ENCODE assay signal across 14 cellular contexts in genomic region chr6:82741325-82741995, GRCh38.
A peak's percentile ranks its signal among the peaks of the same experiment; 100 is the strongest.
DNase-seq lines count a peak whose midpoint lies in the region; ATAC-seq, FAIRE-seq and TF ChIP-seq lines count a peak whose summit lies in the region.
"Had no signal": no experiment of that assay in that cellular context is flagged by ENCODE, and none has a peak within 500 bp of the region (broad histone marks: within the 10 kb centered on the region; RNA-seq: fewer than 3 reads in every experiment).

No MANE protein-coding gene starts in this region.

- H3K4me3 Mint-ChIP-seq in GM23338, result no peak overlapping the region
- H3K4me3 Mint-ChIP-seq: IgD-negative memory B cell had no signal

- peak overlapping the region; percentile 15; the same call in 1 of the 2 replicates for H3K4me2 ChIP-seq in GM23338
- no peak overlapping the region for H3K4me2 ChIP-seq in K562 (ENCODE audit: insufficient read depth, low read length)
- H3K4me2 ChIP-seq in neuronal stem cell (ENCODE audit: insufficient read depth, low read length, poor library complexity, severe bottlenecking), result no peak overlapping the region
- H3K4me2 ChIP-seq in PC-9, result no peak overlapping the region
- H3K4me2 ChIP-seq: BLaER1 treated with 17β-estradiol and CSF1 and Interleukin-3, amounts not matched to agents 10 nM and 100 nM had no signal

- no peak overlapping the region for H3K14ac ChIP-seq in neuronal stem cell (ENCODE audit: low read length)

- H3K9me2 ChIP-seq in GM23338 (ENCODE audit: insufficient read depth) (peaks cover 7% of the 10 kb centered on the region; the same call in 1 of the 2 replicates), PC-9 (ENCODE audit: insufficient read depth) (no peaks in the 10 kb centered on the region; the same call in 1 of the 2 replicates)

- no peak overlapping the region for H3K27ac Mint-ChIP-seq in GM23338
- H3K27ac Mint-ChIP-seq: IgD-negative memory B cell had no signal

- H4K20me1 ChIP-seq in GM23338 (replicated peaks; ENCODE audit: insufficient read depth) (no peaks in the 10 kb centered on the region), K562 (replicated peaks; ENCODE audit: control insufficient read depth, insufficient read depth, low read length) (no peaks in the 10 kb centered on the region), PC-9 (ENCODE audit: insufficient read depth) (no peaks in the 10 kb centered on the region)
- H4K20me1 ChIP-seq: BLaER1 treated with 17β-estradiol and CSF1 and Interleukin-3, amounts not matched to agents 10 nM and 100 nM had no signal

- H3K36me3 Mint-ChIP-seq in GM23338 (ENCODE audit: low read depth), result no peaks in the 10 kb centered on the region
- H3K36me3 Mint-ChIP-seq: IgD-negative memory B cell had no signal

- no peak overlapping the region for H3K23ac ChIP-seq in neuronal stem cell (ENCODE audit: low read depth, low read length, poor library complexity)

- peaks cover 46% of the 10 kb centered on the region for H3K4me1 Mint-ChIP-seq in GM23338
- H3K4me1 Mint-ChIP-seq: IgD-negative memory B cell had no signal

- no peak overlapping the region for H3K18ac ChIP-seq in neuronal stem cell (ENCODE audit: low read length)

- H4K8ac ChIP-seq in neuronal stem cell (ENCODE audit: low read depth, low read length), result no peak overlapping the region

- H3F3A ChIP-seq in GM23338 (replicated peaks; ENCODE audit: low read depth) (no peaks in the 10 kb centered on the region), PC-9 (ENCODE audit: insufficient read depth, low read depth) (no peaks in the 10 kb centered on the region)

- CTCF ChIA-PET in BJ (lab: Yijun Ruan, JAX) (interaction anchor here (0.6 to 0.8 kb wide), 2 partner anchors 46 to 437 kb away, joined by 3 to 4 read pairs; no protein-coding TSS in a partner anchor), K562 (lab: Yijun Ruan, JAX; ENCODE audit: low intra/inter-chr PET ratio) (no interaction called here), PC-9 (lab: Charles Lee) (interaction anchor here (0.5 kb wide), 1 partner anchor 241 kb away, joined by 3 read pairs; no protein-coding TSS in a partner anchor)

- no peak overlapping the region for H4K91ac ChIP-seq in neuronal stem cell (ENCODE audit: low read depth, low read length, poor library complexity)

- no peak overlapping the region for H2AK5ac ChIP-seq in neuronal stem cell (ENCODE audit: low read depth, low read length)

- peak; percentile 37 for DNase-seq in BJ (ENCODE audit: low read depth)
- DNase-seq in GM23338 (ENCODE audit: low spot score), result no peak
- DNase-seq in K562 (ENCODE audit: extremely low read depth in 1 of 4, low spot score in 3 of 4), result no peak
- DNase-seq in neuronal stem cell (ENCODE audit: low spot score), result no peak
- no peak for DNase-seq in PC-9
- no peak for DNase-seq in GM19240 (ENCODE audit: insufficient read length, low spot score)
- DNase-seq: NCI-H226 had no signal

- no peaks in the 10 kb centered on the region for H3K79me1 ChIP-seq in neuronal stem cell (ENCODE audit: low read depth, low read length)

- no peaks in the 10 kb centered on the region for H3K9me3 ChIP-seq in K562 (replicated peaks; ENCODE audit: control insufficient read depth, insufficient read depth, low read depth, low read length)
- no peaks in the 10 kb centered on the region for H3K9me3 ChIP-seq in neuronal stem cell (replicated peaks in 1 of 2; ENCODE audit: control insufficient read depth in 2 of 2, insufficient read depth in 1 of 2, low read depth in 1 of 2, low read length in 2 of 2)
- no peaks in the 10 kb centered on the region for H3K9me3 ChIP-seq in PC-9 (ENCODE audit: insufficient read depth, low read depth)
- H3K9me3 ChIP-seq: BLaER1 treated with 17β-estradiol and CSF1 and Interleukin-3, amounts not matched to agents 10 nM and 100 nM; SJSA1 had no signal

- H3K27me3 ChIP-seq in BJ (ENCODE audit: control insufficient read depth, insufficient read depth, low read length), result no peaks in the 10 kb centered on the region; the same call in 1 of the 2 replicates
- no peaks in the 10 kb centered on the region for H3K27me3 ChIP-seq in GM23338 (ENCODE audit: insufficient read depth)
- peaks cover 0 to 3% of the 10 kb centered on the region in 2 experiments; a peak in 1 of 5 replicates for H3K27me3 ChIP-seq in K562 (ENCODE audit: control insufficient read depth in 2 of 2, insufficient read depth in 2 of 2, low read length in 2 of 2)
- H3K27me3 ChIP-seq in neuronal stem cell (ENCODE audit: control insufficient read depth in 3 of 3, insufficient read depth in 3 of 3, low read depth in 1 of 3, low read length in 3 of 3), result no peaks in the 10 kb centered on the region
- H3K27me3 ChIP-seq in PC-9 (ENCODE audit: insufficient read depth, low read depth), result no peaks in the 10 kb centered on the region
- H3K27me3 ChIP-seq: BLaER1 treated with 17β-estradiol and CSF1 and Interleukin-3, amounts not matched to agents 10 nM and 100 nM; SJSA1 had no signal

- no peak overlapping the region; the same call in 1 of the 2 replicates for H2AFZ ChIP-seq in GM23338
- H2AFZ ChIP-seq in K562 (ENCODE audit: low read depth, low read length), result no peak overlapping the region
- H2AFZ ChIP-seq in neuronal stem cell (ENCODE audit: low read length), result peak overlapping the region; percentile 14
- no peak overlapping the region for H2AFZ ChIP-seq in PC-9

- in situ Hi-C loops in K562 (cut with MboI), result loop anchor here (10.0 kb wide), 1 partner anchor 313 kb away; no protein-coding TSS in a partner anchor

- H3K4me1 ChIP-seq in GM23338 (ENCODE audit: insufficient read depth), result peaks cover 48% of the 10 kb centered on the region
- no peaks in the 10 kb centered on the region for H3K4me1 ChIP-seq in K562 (replicated peaks in 1 of 2; ENCODE audit: control insufficient read depth in 2 of 2, insufficient read depth in 2 of 2, low read length in 2 of 2)
- H3K4me1 ChIP-seq in neuronal stem cell (ENCODE audit: control insufficient read depth in 2 of 2, insufficient read depth in 1 of 2, low read depth in 1 of 2, low read length in 2 of 2), result peaks cover 14 to 22% of the 10 kb centered on the region in 2 donors
- H3K4me1 ChIP-seq in PC-9 (replicated peaks; ENCODE audit: insufficient read depth), result no peaks in the 10 kb centered on the region
- H3K4me1 ChIP-seq: BLaER1 treated with 17β-estradiol and CSF1 and Interleukin-3, amounts not matched to agents 10 nM and 100 nM had no signal

- H2BK5ac ChIP-seq in neuronal stem cell (ENCODE audit: low read length), result no peak overlapping the region

- peaks cover 2% of the 10 kb centered on the region for H3K27me3 Mint-ChIP-seq in GM23338 (ENCODE audit: insufficient read depth, low read depth, poor library complexity)

- H3K79me2 ChIP-seq in GM23338 (replicated peaks; ENCODE audit: insufficient read depth), result no peaks in the 10 kb centered on the region
- no peaks in the 10 kb centered on the region for H3K79me2 ChIP-seq in K562 (ENCODE audit: control insufficient read depth, insufficient read depth, low read length)
- no peaks in the 10 kb centered on the region for H3K79me2 ChIP-seq in PC-9 (ENCODE audit: low read depth)

- POLR2A ChIA-PET in BJ (lab: Charles Lee), result no interaction called here
- POLR2A ChIA-PET in K562 (lab: Yijun Ruan, JAX), result interaction anchor here (0.5 kb wide), 1 partner anchor 324 kb away, joined by 3 read pairs; the partner anchor contains the start of gene UBE3D
- POLR2A ChIA-PET in PC-9 (lab: Charles Lee; ENCODE audit: unreplicated experiment), result no interaction called here

- no peak overlapping the region for H2BK120ac ChIP-seq in neuronal stem cell (ENCODE audit: low read depth, low read length)

- H3K9ac ChIP-seq in K562 (ENCODE audit: insufficient read depth in 1 of 2, low read depth in 2 of 2, low read length in 2 of 2) (no peak overlapping the region), neuronal stem cell (ENCODE audit: low read depth, low read length, poor library complexity) (no peak overlapping the region)
- H3K9ac ChIP-seq: BLaER1 treated with 17β-estradiol and CSF1 and Interleukin-3, amounts not matched to agents 10 nM and 100 nM had no signal

- no peak for TF ChIP-seq RAD21 in K562 (CRISPR knock-in tag; conservative IDR thresholded peaks at IDR 0.05 in 1 of 2, IDR thresholded peaks at IDR 0.05 in 1 of 2)

- H3K27ac ChIP-seq in GM23338 (ENCODE audit: low read depth), result no peak overlapping the region
- no peak overlapping the region for H3K27ac ChIP-seq in K562 (ENCODE audit: extremely low read depth, low read depth, low read length)
- peak overlapping the region; percentile 55 for H3K27ac ChIP-seq in neuronal stem cell (replicated peaks; ENCODE audit: low read length)
- no peak overlapping the region for H3K27ac ChIP-seq in PC-9
- H3K27ac ChIP-seq: BLaER1 treated with 17β-estradiol and CSF1 and Interleukin-3, amounts not matched to agents 10 nM and 100 nM; RWPE1; SJSA1 had no signal

- no peak overlapping the region for H2BK12ac ChIP-seq in neuronal stem cell (ENCODE audit: low read length)

- H3K36me3 ChIP-seq in BJ (ENCODE audit: control insufficient read depth, insufficient read depth, low read length), result no peaks in the 10 kb centered on the region
- H3K36me3 ChIP-seq in GM23338 (ENCODE audit: insufficient read depth), result no peaks in the 10 kb centered on the region
- no peaks in the 10 kb centered on the region for H3K36me3 ChIP-seq in K562 (ENCODE audit: control insufficient read depth, insufficient read depth, low read length)
- H3K36me3 ChIP-seq in neuronal stem cell (replicated peaks in 1 of 2; ENCODE audit: control insufficient read depth in 2 of 2, insufficient read depth in 2 of 2, low read length in 2 of 2), result no peaks in the 10 kb centered on the region
- H3K36me3 ChIP-seq in PC-9 (ENCODE audit: low read depth), result no peaks in the 10 kb centered on the region
- H3K36me3 ChIP-seq: BLaER1 treated with 17β-estradiol and CSF1 and Interleukin-3, amounts not matched to agents 10 nM and 100 nM; SJSA1 had no signal

- TF ChIP-seq EP300 in K562 (IDR thresholded peaks at IDR 0.05; ENCODE audit: low read length), result no peak

- H3K9me3 Mint-ChIP-seq in GM23338, result no peaks in the 10 kb centered on the region

- no peak overlapping the region for H3K4me3 ChIP-seq in BJ (ENCODE audit: low read depth, low read length)
- no peak overlapping the region for H3K4me3 ChIP-seq in GM23338
- H3K4me3 ChIP-seq in K562, result no peak overlapping the region
- no peak overlapping the region for H3K4me3 ChIP-seq in neuronal stem cell (ENCODE audit: low read length in 2 of 2)
- H3K4me3 ChIP-seq in PC-9, result no peak overlapping the region
- H3K4me3 ChIP-seq: BLaER1 treated with 17β-estradiol and CSF1 and Interleukin-3, amounts not matched to agents 10 nM and 100 nM; SJSA1 had no signal

- WGBS in K562 (ENCODE audit: insufficient coverage, low coverage, missing lambda C conversion rate), result 6% methylated on average over 1 of the region's 1 CpG
- WGBS in neuronal stem cell (ENCODE audit: extremely low coverage in 2 of 2, insufficient read length in 2 of 2, insufficient replicate concordance in 1 of 2), 2 donors, result no CpG with 5 or more reads among the region's 1 CpG

- ATAC-seq in GM23338 (no peak), K562 (no peak), HG03175 (IDR thresholded peaks at IDR 0.05; ENCODE audit: unreplicated experiment) (no peak), GM18505 (IDR thresholded peaks at IDR 0.05; ENCODE audit: unreplicated experiment) (no peak)

- BruUV-seq in K562 (replicated peaks; lab: Mats Ljungman, UMichigan), result no TSS peak
- no TSS peak for BruUV-seq in PC-9 (replicated peaks; lab: Mats Ljungman, UMichigan)

- intact Hi-C loops in K562 (cut with micrococcal nuclease) (no loop called here), PC-9 (cut with micrococcal nuclease; ENCODE audit: unreplicated experiment) (no loop called here)

- TF ChIP-seq CTCF in BJ (IDR thresholded peaks at IDR 0.05; ENCODE audit: insufficient read depth, low read depth, low read length), result no peak
- TF ChIP-seq CTCF in GM23338 (conservative IDR thresholded peaks at IDR 0.05; ENCODE audit: low read depth in 2 of 2), result no peak
- TF ChIP-seq CTCF in K562 (IDR thresholded peaks at IDR 0.05 in 2 of 3, conservative IDR thresholded peaks at IDR 0.05 in 1 of 3; ENCODE audit: insufficient read depth in 2 of 3, low read depth in 1 of 3, low read length in 3 of 3), result no peak
- TF ChIP-seq CTCF in PC-9 (conservative IDR thresholded peaks at IDR 0.05), result no peak

- no peaks in the 10 kb centered on the region for H3K9me1 ChIP-seq in K562 (ENCODE audit: control insufficient read depth, insufficient read depth, low read length)

- no peak for FAIRE-seq in K562 (lab: Jason Lieb, UNC)
- FAIRE-seq: GM12892 had no signal

- TF ChIP-seq POLR2A in K562 (conservative IDR thresholded peaks at IDR 0.05) (no peak), GM18505 (IDR thresholded peaks at IDR 0.05; ENCODE audit: borderline replicate concordance, extremely low read depth, insufficient read depth, insufficient read length) (no peak)

- no peak overlapping the region for H2BK15ac ChIP-seq in neuronal stem cell (ENCODE audit: low read length)

- H3K4ac ChIP-seq in neuronal stem cell (ENCODE audit: low read length), result no peak overlapping the region
